Comparison of ENCODE assay signal across 18 cellular contexts in the genomic region with DNA sequence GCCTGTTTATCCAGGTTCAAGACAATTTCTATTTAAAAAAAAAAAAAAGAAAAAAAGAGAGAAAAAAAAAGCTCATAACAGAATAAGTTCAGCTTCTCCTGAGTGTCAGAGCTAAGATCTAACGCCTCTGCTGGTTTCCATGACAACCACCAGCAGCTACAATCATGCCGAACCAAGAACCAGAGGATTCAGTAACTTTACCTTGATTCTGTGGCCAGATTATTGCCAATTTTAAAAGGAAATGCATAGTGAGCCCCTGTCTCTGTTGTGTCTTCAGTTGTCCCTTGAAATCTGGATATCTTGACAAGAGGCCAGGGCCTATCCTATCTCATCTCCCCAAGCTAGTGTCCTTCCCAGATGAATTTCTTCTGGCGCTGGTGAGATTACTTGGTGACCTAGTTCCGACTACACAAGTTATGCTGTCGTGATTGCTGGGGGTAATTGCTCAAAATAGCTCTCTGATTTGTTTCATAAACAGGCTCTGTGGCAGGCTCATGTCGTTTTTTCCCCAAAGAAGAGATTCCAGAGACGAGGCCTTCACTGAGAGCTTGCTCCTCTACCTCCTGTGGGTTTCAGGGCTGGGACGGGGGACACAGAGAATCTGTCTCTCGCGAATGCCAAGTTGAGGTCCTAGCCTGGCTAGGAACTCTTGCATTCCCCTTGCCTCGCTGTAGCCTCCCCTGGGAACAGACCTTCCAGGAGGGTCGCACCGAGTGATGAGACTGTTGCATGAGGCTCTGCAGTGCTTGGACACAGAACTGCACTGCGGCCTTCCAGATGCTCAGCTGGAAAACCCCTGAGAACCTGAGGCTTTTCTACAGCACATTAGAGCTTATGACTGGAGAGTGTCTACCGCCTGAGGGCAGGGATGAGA. TPM values are rescaled to one million over a fixed set of nuclear protein-coding genes. Genes with fewer than 3 reads are reported as not detected.
DNase-seq lines count a peak whose midpoint lies in the region; FAIRE-seq and TF ChIP-seq lines count a peak whose summit lies in the region.
"Had no signal": no experiment of that assay in that cellular context is flagged by ENCODE, and none has a peak within 500 bp of the region (broad histone marks: within the 10 kb centered on the region; RNA-seq: fewer than 3 reads in every experiment).

No MANE protein-coding gene starts in this region.

- TF ChIP-seq RAD21 in H1 (IDR thresholded peaks at IDR 0.05 in 1 of 2, conservative IDR thresholded peaks at IDR 0.05 in 1 of 2; ENCODE audit: low read depth in 2 of 2, low read length in 2 of 2): no peak

- WGBS in H1 (ENCODE audit: extremely low coverage in 1 of 2, insufficient coverage in 1 of 2, insufficient read length in 1 of 2, insufficient replicate concordance in 2 of 2, low coverage in 1 of 2, low lambda C conversion rate in 2 of 2, missing lambda C conversion rate in 1 of 2), 2 experiments: 81% methylated on average over 15 of the region's 15 CpGs; no CpG with 5 or more reads in 1 of the 2 experiments
- WGBS in mesendoderm (ENCODE audit: extremely low coverage, insufficient coverage, low lambda C conversion rate): no CpG with 5 or more reads among the region's 15 CpGs

- H2BK5ac ChIP-seq in H1 (ENCODE audit: low read depth, low read length) (no peak overlapping the region), mesendoderm (ENCODE audit: low read length) (no peak overlapping the region)

- H2BK120ac ChIP-seq in H1 (replicated peaks; ENCODE audit: low read depth, low read length) (no peak overlapping the region), mesendoderm (ENCODE audit: low read depth, low read length) (no peak overlapping the region)

- no peak overlapping the region for H3K18ac ChIP-seq in H1 (ENCODE audit: extremely low read depth, low read length)
- no peak overlapping the region for H3K18ac ChIP-seq in mesendoderm (ENCODE audit: low read length)

- H3K4ac ChIP-seq in H1 (replicated peaks; ENCODE audit: insufficient read length, low read depth, low read length) (no peak overlapping the region), mesendoderm (ENCODE audit: low read depth, low read length) (no peak overlapping the region)

- no peak overlapping the region for H2BK12ac ChIP-seq in H1 (ENCODE audit: low read depth, low read length)

- no peak for TF ChIP-seq POLR2A in H1 (IDR thresholded peaks at IDR 0.05; ENCODE audit: control extremely low read depth in 1 of 2, low read depth in 2 of 2, low read length in 2 of 2)

- H3K79me2 ChIP-seq in H1 (ENCODE audit: control insufficient read depth in 1 of 2, insufficient read depth in 2 of 2, low read length in 2 of 2) (no peaks in the 10 kb centered on the region), mesendoderm (ENCODE audit: control insufficient read depth, insufficient read depth, low read length) (no peaks in the 10 kb centered on the region)

- H3K4me3 Mint-ChIP-seq in activated naive CD4-positive, alpha-beta T cell treated with anti-CD3 and anti-CD28 coated beads, Interleukin-2, amount 10 ng/mL, durations not matched to agents 7 days and 5 days: no peak overlapping the region
- no peak overlapping the region for H3K4me3 Mint-ChIP-seq in type B pancreatic cell
- H3K4me3 Mint-ChIP-seq: activated naive CD8-positive, alpha-beta T cell treated with anti-CD3 and anti-CD28 coated beads for 36 hours had no signal

- no peaks in the 10 kb centered on the region for H3K79me1 ChIP-seq in H1 (ENCODE audit: low read depth, low read length)
- H3K79me1 ChIP-seq in mesendoderm (ENCODE audit: low read length): no peaks in the 10 kb centered on the region

- H3K14ac ChIP-seq in H1 (ENCODE audit: insufficient read length): no peak overlapping the region

- H3K9ac ChIP-seq in H1 (replicated peaks in 1 of 4; ENCODE audit: extremely low read depth in 1 of 4, low read depth in 3 of 4, low read length in 3 of 4) (no peak overlapping the region), mesendoderm (ENCODE audit: low read length) (no peak overlapping the region), colonic mucosa (ENCODE audit: low read depth in 2 of 2, low read length in 2 of 2) (no peak overlapping the region)

- no peak for FAIRE-seq in H1 (lab: Jason Lieb, UNC)
- FAIRE-seq: frontal cortex had no signal

- H4K20me1 ChIP-seq in H1 (replicated peaks in 1 of 2; ENCODE audit: control insufficient read depth in 1 of 2, insufficient read depth in 2 of 2, low read length in 2 of 2): no peaks in the 10 kb centered on the region

- H3K36me3 ChIP-seq in H1 (ENCODE audit: control insufficient read depth in 2 of 4, insufficient read depth in 4 of 4, low read length in 3 of 4): no peaks in the 10 kb centered on the region
- H3K36me3 ChIP-seq in mesendoderm (ENCODE audit: control insufficient read depth, insufficient read depth, low read length): no peaks in the 10 kb centered on the region
- H3K36me3 ChIP-seq in colonic mucosa: no peaks in the 10 kb centered on the region
- H3K36me3 ChIP-seq: SJCRH30 had no signal

- H3K4me3 ChIP-seq in H1 (ENCODE audit: extremely low read depth in 1 of 4, insufficient read depth in 2 of 4, low read depth in 3 of 4, low read length in 4 of 4) (no peak overlapping the region), mesendoderm (ENCODE audit: low read length) (no peak overlapping the region), colonic mucosa (no peak overlapping the region)
- H3K4me3 ChIP-seq: SJCRH30, skin epidermis had no signal

- peaks cover 2% of the 10 kb centered on the region for H3K36me3 Mint-ChIP-seq in activated naive CD4-positive, alpha-beta T cell treated with anti-CD3 and anti-CD28 coated beads, Interleukin-2, amount 10 ng/mL, durations not matched to agents 7 days and 5 days
- peaks cover 4% of the 10 kb centered on the region for H3K36me3 Mint-ChIP-seq in type B pancreatic cell

- TF ChIP-seq CTCF in H1 (IDR thresholded peaks at IDR 0.05; ENCODE audit: control extremely low read depth in 1 of 3, insufficient read depth in 1 of 3, low read depth in 1 of 3, low read length in 3 of 3): no peak
- TF ChIP-seq CTCF in type B pancreatic cell (conservative IDR thresholded peaks at IDR 0.05): no peak
- TF ChIP-seq CTCF in colonic mucosa (IDR thresholded peaks at IDR 0.05): no peak

- no peak overlapping the region for H2AFZ ChIP-seq in H1 (ENCODE audit: low read length)

- CTCF ChIA-PET in activated naive CD4-positive, alpha-beta T cell treated with anti-CD3 and anti-CD28 coated beads, Interleukin-2, amount 10 ng/mL, durations not matched to agents 7 days and 5 days (lab: Charles Lee): no interaction called here
- CTCF ChIA-PET in H1 (lab: Charles Lee; ENCODE audit: partially characterized antibody): interaction anchor here (0.8 to 11.0 kb wide), 5 partner anchors 9 to 145 kb away, joined by 3 to 91 read pairs (median 3); no protein-coding TSS in a partner anchor

- H4K8ac ChIP-seq in H1 (ENCODE audit: extremely low read depth, insufficient read depth, low read length) (peak overlapping the region; percentile 65; the same call in 1 of the 2 replicates), mesendoderm (ENCODE audit: low read depth, low read length) (no peak overlapping the region)

- POLR2A ChIA-PET in H1 (lab: Charles Lee; ENCODE audit: partially characterized antibody): interaction anchor here (1.1 to 1.3 kb wide), 2 partner anchors 112 to 129 kb away, joined by 3 read pairs; no protein-coding TSS in a partner anchor

- H3K27ac Mint-ChIP-seq in activated naive CD4-positive, alpha-beta T cell treated with anti-CD3 and anti-CD28 coated beads, Interleukin-2, amount 10 ng/mL, durations not matched to agents 7 days and 5 days: peak overlapping the region; percentile 52
- H3K27ac Mint-ChIP-seq in type B pancreatic cell: no peak overlapping the region
- H3K27ac Mint-ChIP-seq: activated naive CD8-positive, alpha-beta T cell treated with anti-CD3 and anti-CD28 coated beads for 36 hours had no signal

- H3K4me1 ChIP-seq in H1 (replicated peaks in 1 of 4; ENCODE audit: control insufficient read depth in 3 of 4, insufficient read depth in 4 of 4, low read length in 3 of 4) (no peaks in the 10 kb centered on the region), mesendoderm (ENCODE audit: control insufficient read depth, low read depth, low read length) (no peaks in the 10 kb centered on the region), colonic mucosa (no peaks in the 10 kb centered on the region)
- H3K4me1 ChIP-seq: SJCRH30 had no signal

- H3K9me3 Mint-ChIP-seq in activated naive CD4-positive, alpha-beta T cell treated with anti-CD3 and anti-CD28 coated beads, Interleukin-2, amount 10 ng/mL, durations not matched to agents 7 days and 5 days: peaks cover 24% of the 10 kb centered on the region
- H3K9me3 Mint-ChIP-seq in type B pancreatic cell: peaks cover 12% of the 10 kb centered on the region

- DNase-seq in activated naive CD4-positive, alpha-beta T cell treated with anti-CD3 and anti-CD28 coated beads, Interleukin-2, amount 10 ng/mL, durations not matched to agents 7 days and 5 days: no peak
- no peak for DNase-seq in activated naive CD4-positive, alpha-beta T cell treated with anti-CD3 and anti-CD28 coated beads, Interleukin-2, amount 50 U/mL, for 16 hours
- DNase-seq in H1 (ENCODE audit: low read depth in 1 of 2, low spot score in 2 of 2) (no peak), mesendoderm (peak; percentile 57), type B pancreatic cell (ENCODE audit: extremely low spot score, unreplicated experiment) (peak; percentile 53), colonic mucosa (no peak), substantia nigra (lab: John Stamatoyannopoulos, UW) (no peak)
- DNase-seq in stimulated activated CD4-positive, alpha-beta T cell treated with anti-CD3 and anti-CD28 coated beads, Interleukin-15, amount 100 ng/mL, for 24 hours: no peak
- DNase-seq: activated CD4-positive, alpha-beta T cell treated with anti-CD3 and anti-CD28 coated beads for 4 hours; activated naive CD8-positive, alpha-beta T cell treated with anti-CD3 and anti-CD28 coated beads for 36 hours; central memory CD4-positive, alpha-beta T cell; GF-D8; NCI-H146; NCI-H524 treated with DMSO at 0.1 percent for 48 hours; SJCRH30; T1000 had no signal

- no peak overlapping the region for H4K91ac ChIP-seq in H1 (replicated peaks; ENCODE audit: insufficient read length, low read length)

- H4K5ac ChIP-seq in H1 (ENCODE audit: insufficient read length, low read depth, low read length) (no peak overlapping the region), mesendoderm (ENCODE audit: low read length) (no peak overlapping the region)

- H2BK15ac ChIP-seq in H1 (ENCODE audit: low read length) (no peak overlapping the region), mesendoderm (replicated peaks; ENCODE audit: low read depth) (no peak overlapping the region)

- H3K9me3 ChIP-seq in H1 (ENCODE audit: insufficient read depth in 2 of 2, low read depth in 1 of 2, low read length in 1 of 2): peaks cover 0 to 2% of the 10 kb centered on the region in 2 experiments; a peak in 1 of 4 replicates
- no peaks in the 10 kb centered on the region for H3K9me3 ChIP-seq in colonic mucosa
- H3K9me3 ChIP-seq: SJCRH30 had no signal

- no peak overlapping the region for H2BK20ac ChIP-seq in H1 (ENCODE audit: low read length)

- H3K27me3 Mint-ChIP-seq in activated naive CD4-positive, alpha-beta T cell treated with anti-CD3 and anti-CD28 coated beads, Interleukin-2, amount 10 ng/mL, durations not matched to agents 7 days and 5 days: peaks cover 8% of the 10 kb centered on the region
- H3K27me3 Mint-ChIP-seq in type B pancreatic cell: no peaks in the 10 kb centered on the region
- H3K27me3 Mint-ChIP-seq: activated naive CD8-positive, alpha-beta T cell treated with anti-CD3 and anti-CD28 coated beads for 36 hours had no signal

- H2AK5ac ChIP-seq in H1 (ENCODE audit: low read depth, low read length) (no peak overlapping the region), mesendoderm (ENCODE audit: low read length) (no peak overlapping the region)

- no peak overlapping the region for H3K23ac ChIP-seq in H1 (ENCODE audit: insufficient read length)
- H3K23ac ChIP-seq in mesendoderm (ENCODE audit: low read length): no peak overlapping the region

- H3K4me1 Mint-ChIP-seq in activated naive CD4-positive, alpha-beta T cell treated with anti-CD3 and anti-CD28 coated beads, Interleukin-2, amount 10 ng/mL, durations not matched to agents 7 days and 5 days: peaks cover 3% of the 10 kb centered on the region
- H3K4me1 Mint-ChIP-seq in type B pancreatic cell (ENCODE audit: unreplicated experiment): peaks cover 5% of the 10 kb centered on the region

- H3K4me2 ChIP-seq in H1 (ENCODE audit: insufficient read depth in 1 of 2, low read depth in 2 of 2, low read length in 2 of 2): no peak overlapping the region
- H3K4me2 ChIP-seq in mesendoderm (ENCODE audit: low read length): no peak overlapping the region

- TF ChIP-seq EP300 in H1 (IDR thresholded peaks at IDR 0.05; ENCODE audit: borderline replicate concordance in 1 of 2, low read depth in 2 of 2, low read length in 2 of 2): no peak

- H3K27ac ChIP-seq in H1 (ENCODE audit: low read depth, low read length) (no peak overlapping the region), mesendoderm (ENCODE audit: low read depth, low read length) (no peak overlapping the region), colonic mucosa (no peak overlapping the region), substantia nigra (ENCODE audit: low read depth, low read length, poor library complexity, severe bottlenecking) (no peak overlapping the region)
- H3K27ac ChIP-seq: SJCRH30, skin epidermis had no signal

- H3K56ac ChIP-seq in H1 (replicated peaks; ENCODE audit: insufficient read length, low read depth, low read length) (no peak overlapping the region), mesendoderm (ENCODE audit: low read length) (no peak overlapping the region)

- no peaks in the 10 kb centered on the region for H3K23me2 ChIP-seq in H1 (ENCODE audit: low read depth, low read length)

- no peaks in the 10 kb centered on the region for H3K27me3 ChIP-seq in H1 (replicated peaks in 1 of 4; ENCODE audit: control insufficient read depth in 3 of 4, extremely low read depth in 1 of 4, insufficient read depth in 3 of 4, low read length in 3 of 4)
- H3K27me3 ChIP-seq in mesendoderm (ENCODE audit: insufficient read depth, low read length, poor library complexity): no peaks in the 10 kb centered on the region
- no peaks in the 10 kb centered on the region for H3K27me3 ChIP-seq in colonic mucosa
- H3K27me3 ChIP-seq: SJCRH30 had no signal

- intact Hi-C loops in colonic mucosa (cut with DNase I): no loop called here

RNA-seq across cellular contexts. Expression of a gene that starts 32.4 kb away (rescaled TPM):
- 17.0 and 17.2 TPM in 2 replicates for total RNA-seq in H1 (2021; fragmentation: NEBNext Ultra II Directional; extraction: Animal tissue kit (Norgen Biotek cat#: 25700))
- polyA plus RNA-seq in H1 (2011; rRNA removed): 6.2 and 9.5 TPM in 2 replicates
- 10.8 TPM for polyA plus RNA-seq in H1 (2011; cell fraction: cytosol; rRNA removed)
- 4.1 TPM for polyA plus RNA-seq in H1 (2011; cell fraction: nucleus; rRNA removed)
- polyA plus RNA-seq in H1 (2012, experiment 1 of 2): 13.8 to 17.7 TPM (median 14.6 TPM) in 4 replicates
- polyA plus RNA-seq in H1 (2012, experiment 2 of 2): 4.3 TPM
- polyA plus RNA-seq in H1 (2013, experiment 1 of 2): 10.3 TPM
- 11.6 TPM for polyA plus RNA-seq in H1 (2013, experiment 2 of 2)
- 5.9 and 8.5 TPM in 2 replicates for polyA minus RNA-seq in H1 (2011; rRNA and poly(A)+ RNA removed)
- 5.9 TPM for polyA minus RNA-seq in H1 (2011; cell fraction: cytosol; rRNA and poly(A)+ RNA removed)
- polyA minus RNA-seq in H1 (2011; cell fraction: nucleus; rRNA and poly(A)+ RNA removed): 8.3 TPM
- polyA plus RNA-seq in mesendoderm (2013, experiment 1 of 2): 12.3 TPM
- polyA plus RNA-seq in mesendoderm (2013, experiment 2 of 2): 12.3 TPM
- total RNA-seq in type B pancreatic cell (ENCODE audit: low replicate concordance) (18.1 and 34.1 TPM in 2 replicates), colonic mucosa (10 to 100 TPM; 29.9 to 40.1 TPM)

Comparison
In these comparisons a context has a peak if more than half of its experiments do, and no peak if none do; other contexts are left out.
1. DNase-seq: peak in mesendoderm (single experiment) and type B pancreatic cell (single experiment); none in activated naive CD4-positive, alpha-beta T cell treated with anti-CD3 and anti-CD28 coated beads, Interleukin-2, amount 10 ng/mL, durations not matched to agents 7 days and 5 days (single experiment), activated naive CD4-positive, alpha-beta T cell treated with anti-CD3 and anti-CD28 coated beads, Interleukin-2, amount 50 U/mL, for 16 hours (single experiment), H1 (0 of 2), colonic mucosa (single experiment), stimulated activated CD4-positive, alpha-beta T cell treated with anti-CD3 and anti-CD28 coated beads, Interleukin-15, amount 100 ng/mL, for 24 hours (single experiment) and substantia nigra (0 of 49).